ENCODE assay signal across 9 cellular contexts in genomic region chr4:122798101-122798500, GRCh38. TPM values are rescaled to one million over a fixed set of nuclear protein-coding genes. Genes with fewer than 3 reads are reported as not detected.
DNase-seq lines count a peak whose midpoint lies in the region; ATAC-seq and TF ChIP-seq lines count a peak whose summit lies in the region.
"Had no signal": no experiment of that assay in that cellular context is flagged by ENCODE, and none has a peak within 500 bp of the region (broad histone marks: within the 10 kb centered on the region; RNA-seq: fewer than 3 reads in every experiment).

No MANE protein-coding gene starts in this region.

- no peak overlapping the region for H3K4me3 ChIP-seq in HAP-1

- no peak overlapping the region for H3K4me3 Mint-ChIP-seq in Calu3 (ENCODE audit: low read depth, unreplicated experiment)
- H3K4me3 Mint-ChIP-seq: IgD-negative memory B cell had no signal

- no peak for TF ChIP-seq CTCF in Calu3 (IDR thresholded peaks at IDR 0.05; ENCODE audit: unreplicated experiment)

- no peaks in the 10 kb centered on the region for H3K27me3 Mint-ChIP-seq in Calu3 (ENCODE audit: unreplicated experiment)

- no peaks in the 10 kb centered on the region for H3K36me3 ChIP-seq in HAP-1 (replicated peaks)

- H3K9me3 Mint-ChIP-seq in Calu3 (ENCODE audit: low read depth, unreplicated experiment): no peaks in the 10 kb centered on the region
- H3K9me3 Mint-ChIP-seq: IgD-negative memory B cell had no signal

- in situ Hi-C loops in HAP-1 (cut with MboI; ENCODE audit: low sequenced_read_pairs): no loop called here

- no peaks in the 10 kb centered on the region for H3K27me3 ChIP-seq in HAP-1 (ENCODE audit: low read depth)

- BruUV-seq in Calu3 (replicated peaks; lab: Mats Ljungman, UMichigan): no TSS peak

- DNase-seq in Calu3: peak; percentile 16
- DNase-seq in HAP-1 (ENCODE audit: low spot score in 2 of 2): peak; percentile 92 to 98
- peak; percentile 18 for DNase-seq in NCI-H510A treated with DMSO at 0.1 percent for 48 hours (lab: John Stamatoyannopoulos, UW)
- DNase-seq in dedifferentiated amniotic fluid mesenchymal stem cell (ENCODE audit: extremely low spot score): peak; percentile 98
- peak; percentile 73 for DNase-seq in medulla oblongata (ENCODE audit: extremely low spot score)
- DNase-seq in activated effector memory CD4-positive, alpha-beta T cell treated with Interleukin-2 at 50 U/mL for 16 hours: no peak
- no peak for DNase-seq in GF-D8 (lab: John Stamatoyannopoulos, UW)

- CTCF ChIA-PET in Calu3 (lab: Charles Lee): no interaction called here

- no peaks in the 10 kb centered on the region for H3K36me3 Mint-ChIP-seq in Calu3 (ENCODE audit: insufficient read depth, unreplicated experiment)
- H3K36me3 Mint-ChIP-seq: IgD-negative memory B cell had no signal

- H3K4me1 Mint-ChIP-seq in Calu3 (ENCODE audit: low read depth, unreplicated experiment): peaks cover 8% of the 10 kb centered on the region

- intact Hi-C loops in Calu3 (cut with micrococcal nuclease; ENCODE audit: unreplicated experiment): no loop called here

- H3K9me3 ChIP-seq in HAP-1: no peaks in the 10 kb centered on the region

- H3K27ac Mint-ChIP-seq in Calu3 (ENCODE audit: unreplicated experiment): peak overlapping the region; percentile 64
- H3K27ac Mint-ChIP-seq: IgD-negative memory B cell had no signal

- ATAC-seq in GM19023 (IDR thresholded peaks at IDR 0.05; ENCODE audit: unreplicated experiment): no peak

- peaks cover 37% of the 10 kb centered on the region for H3K4me1 ChIP-seq in HAP-1

RNA-seq across cellular contexts. Expression of gene FGF2, which starts 28.5 kb away (rescaled TPM):
- total RNA-seq in Calu3 (2022): 33.7 and 43.6 TPM in 2 replicates

Comparison
In these comparisons a context has a peak if more than half of its experiments do, and no peak if none do; other contexts are left out.
1. DNase-seq: peak in Calu3 (single experiment), HAP-1 (2 of 2), NCI-H510A treated with DMSO at 0.1 percent for 48 hours (single experiment), dedifferentiated amniotic fluid mesenchymal stem cell (single experiment) and medulla oblongata (single experiment); none in activated effector memory CD4-positive, alpha-beta T cell treated with Interleukin-2 at 50 U/mL for 16 hours (single experiment) and GF-D8 (single experiment).